21 cellular contexts compared by ENCODE assay signal in genomic region chr12:121815221-121815620, GRCh38. TPM values are rescaled to one million over a fixed set of nuclear protein-coding genes. Genes with fewer than 3 reads are reported as not detected.
DNase-seq lines count a peak whose midpoint lies in the region; ATAC-seq and TF ChIP-seq lines count a peak whose summit lies in the region.
"Had no signal": no experiment of that assay in that cellular context is flagged by ENCODE, and none has a peak within 500 bp of the region (broad histone marks: within the 10 kb centered on the region; RNA-seq: fewer than 3 reads in every experiment).

No MANE protein-coding gene starts in this region.

- peak overlapping the region; percentile 60 for H3K27ac Mint-ChIP-seq in activated CD8-positive, alpha-beta T cell treated with anti-CD3 and anti-CD28 coated beads, Interleukin-2, amount 10 ng/mL, durations not matched to agents 7 days and 5 days
- no peak overlapping the region for H3K27ac Mint-ChIP-seq in activated CD8-positive, alpha-beta T cell treated with anti-CD3 and anti-CD28 coated beads for 36 hours
- peak overlapping the region in 6 of 10 donors; percentile 27 to 93 (median 63) for H3K27ac Mint-ChIP-seq in naive thymus-derived CD8-positive, alpha-beta T cell

- H3K4me1 ChIP-seq in BE2C, result peaks cover 6% of the 10 kb centered on the region; the same call in 1 of the 2 replicates
- H3K4me1 ChIP-seq in HEK293 (ENCODE audit: control insufficient read depth, insufficient read depth, low read length), result peaks cover 5% of the 10 kb centered on the region; the same call in 1 of the 2 replicates

- POLR2A ChIA-PET in activated CD8-positive, alpha-beta T cell treated with anti-CD3 and anti-CD28 coated beads, Interleukin-2, amount 10 ng/mL, durations not matched to agents 7 days and 5 days (lab: Charles Lee), result interaction anchor here (0.9 to 1.1 kb wide), 3 partner anchors 20 to 34 kb away, joined by 3 to 4 read pairs (median 3); no protein-coding TSS in a partner anchor
- POLR2A ChIA-PET in activated CD8-positive, alpha-beta T cell treated with anti-CD3 and anti-CD28 coated beads for 36 hours (lab: Charles Lee), result interaction anchor here (0.8 to 1.6 kb wide), 5 partner anchors 9 to 22 kb away, joined by 4 to 5 read pairs (median 4); no protein-coding TSS in a partner anchor
- POLR2A ChIA-PET in HEK293 (lab: Yijun Ruan, JAX), result interaction anchor here (0.6 to 1.5 kb wide), 3 partner anchors 9 to 20 kb away, joined by 3 to 7 read pairs (median 3); no protein-coding TSS in a partner anchor
- POLR2A ChIA-PET in naive thymus-derived CD8-positive, alpha-beta T cell (lab: Charles Lee), result interaction anchor here (1.5 to 37.3 kb wide), 2 partner anchors 9 to 26 kb away, joined by 7 to 2517 read pairs; partner anchors contain the start of genes RHOF and SETD1B

- no peak for ATAC-seq in activated CD8-positive, alpha-beta T cell treated with anti-CD3 and anti-CD28 coated beads, Interleukin-2, amount 10 ng/mL, durations not matched to agents 7 days and 5 days
- ATAC-seq in activated CD8-positive, alpha-beta T cell treated with anti-CD3 and anti-CD28 coated beads for 36 hours, result no peak
- no peak for ATAC-seq in naive thymus-derived CD8-positive, alpha-beta T cell

- H3K27ac ChIP-seq in HEK293 (ENCODE audit: extremely low read depth, low read depth, low read length), result no peak overlapping the region
- H3K27ac ChIP-seq: C4-2B had no signal

- H3K27me3 ChIP-seq in BE2C, result no peaks in the 10 kb centered on the region

- H3K36me3 Mint-ChIP-seq in activated CD8-positive, alpha-beta T cell treated with anti-CD3 and anti-CD28 coated beads, Interleukin-2, amount 10 ng/mL, durations not matched to agents 7 days and 5 days (ENCODE audit: low read depth), result peaks cover 62% of the 10 kb centered on the region
- peaks cover 45% of the 10 kb centered on the region for H3K36me3 Mint-ChIP-seq in activated CD8-positive, alpha-beta T cell treated with anti-CD3 and anti-CD28 coated beads for 36 hours (ENCODE audit: low read depth)
- peaks cover 5 to 71% (median 10%) of the 10 kb centered on the region in 3 donors for H3K36me3 Mint-ChIP-seq in naive thymus-derived CD8-positive, alpha-beta T cell

- DNase-seq in activated CD8-positive, alpha-beta T cell treated with anti-CD3 and anti-CD28 coated beads, Interleukin-2, amount 10 ng/mL, durations not matched to agents 7 days and 5 days, result no peak
- no peak for DNase-seq in activated CD8-positive, alpha-beta T cell treated with anti-CD3 and anti-CD28 coated beads for 36 hours
- DNase-seq in BE2C (peak; percentile 13), LoVo (ENCODE audit: low spot score) (no peak), DMS53 treated with DMSO at 0.1 percent for 48 hours (lab: John Stamatoyannopoulos, UW; ENCODE audit: unreplicated experiment) (no peak), T-helper 9 cell (no peak)
- DNase-seq in naive thymus-derived CD8-positive, alpha-beta T cell, result peak in 1 of 10 donors; percentile 0
- DNase-seq: GDM1, H9, NCI-H1417 treated with DMSO at 0.1 percent for 48 hours, NCI-H187 treated with DMSO at 0.1 percent for 48 hours, NCI-H2227 treated with DMSO at 0.1 percent for 48 hours, NCI-H510A treated with DMSO at 0.1 percent for 48 hours, NCI-H774, SHP77 had no signal

- peaks cover 74% of the 10 kb centered on the region for H3K36me3 ChIP-seq in BE2C
- peaks cover 22 to 80% of the 10 kb centered on the region in 2 experiments for H3K36me3 ChIP-seq in HEK293 (ENCODE audit: control insufficient read depth in 2 of 2, insufficient read depth in 1 of 2, low read length in 2 of 2)

- TF ChIP-seq CTCF in activated CD8-positive, alpha-beta T cell treated with anti-CD3 and anti-CD28 coated beads for 36 hours (IDR thresholded peaks at IDR 0.05), result no peak
- TF ChIP-seq CTCF in BE2C (IDR thresholded peaks at IDR 0.05; ENCODE audit: low read depth, low read length) (no peak), HEK293 (tag by site-specific recombination; IDR thresholded peaks at IDR 0.05) (no peak)

- CTCF ChIA-PET in activated CD8-positive, alpha-beta T cell treated with anti-CD3 and anti-CD28 coated beads, Interleukin-2, amount 10 ng/mL, durations not matched to agents 7 days and 5 days (lab: Charles Lee), result interaction anchor here (1.1 to 3.2 kb wide), 4 partner anchors 13 to 73 kb away, joined by 4 to 32 read pairs (median 5); partner anchors contain the start of genes PSMD9 and RHOF
- CTCF ChIA-PET in activated CD8-positive, alpha-beta T cell treated with anti-CD3 and anti-CD28 coated beads for 36 hours (lab: Charles Lee), result interaction anchor here (0.6 to 3.3 kb wide), 5 partner anchors 8 to 122 kb away, joined by 3 to 27 read pairs (median 4); no protein-coding TSS in a partner anchor
- CTCF ChIA-PET in HEK293 (lab: Yijun Ruan, JAX), result interaction anchor here (1.7 to 15.1 kb wide), 2 partner anchors 20 to 73 kb away, joined by 5 to 393 read pairs; partner anchors contain the start of genes PSMD9 and RHOF

- no peaks in the 10 kb centered on the region for H3K27me3 Mint-ChIP-seq in activated CD8-positive, alpha-beta T cell treated with anti-CD3 and anti-CD28 coated beads, Interleukin-2, amount 10 ng/mL, durations not matched to agents 7 days and 5 days (ENCODE audit: low read depth)
- H3K27me3 Mint-ChIP-seq in activated CD8-positive, alpha-beta T cell treated with anti-CD3 and anti-CD28 coated beads for 36 hours, result no peaks in the 10 kb centered on the region
- H3K27me3 Mint-ChIP-seq in naive thymus-derived CD8-positive, alpha-beta T cell, result no peaks in the 10 kb centered on the region

- peaks cover 33% of the 10 kb centered on the region for H3K4me1 Mint-ChIP-seq in activated CD8-positive, alpha-beta T cell treated with anti-CD3 and anti-CD28 coated beads, Interleukin-2, amount 10 ng/mL, durations not matched to agents 7 days and 5 days (ENCODE audit: low read depth)
- H3K4me1 Mint-ChIP-seq in activated CD8-positive, alpha-beta T cell treated with anti-CD3 and anti-CD28 coated beads for 36 hours (ENCODE audit: low read depth), result peaks cover 25% of the 10 kb centered on the region
- H3K4me1 Mint-ChIP-seq in naive thymus-derived CD8-positive, alpha-beta T cell, result peaks cover 25 to 55% (median 37%) of the 10 kb centered on the region in 4 donors

- intact Hi-C loops in activated CD8-positive, alpha-beta T cell treated with anti-CD3 and anti-CD28 coated beads for 36 hours (cut with micrococcal nuclease), result no loop called here

- H3K4me3 Mint-ChIP-seq in activated CD8-positive, alpha-beta T cell treated with anti-CD3 and anti-CD28 coated beads, Interleukin-2, amount 10 ng/mL, durations not matched to agents 7 days and 5 days, result no peak overlapping the region
- no peak overlapping the region for H3K4me3 Mint-ChIP-seq in activated CD8-positive, alpha-beta T cell treated with anti-CD3 and anti-CD28 coated beads for 36 hours
- H3K4me3 Mint-ChIP-seq in naive thymus-derived CD8-positive, alpha-beta T cell, result peak overlapping the region in 3 of 10 donors; percentile 16 to 28 (median 26)

- no peak overlapping the region for H3K4me3 ChIP-seq in BE2C (ENCODE audit: low read depth, low read length)
- H3K4me3 ChIP-seq in HEK293 (ENCODE audit: low read depth, low read length), result no peak overlapping the region

- no peaks in the 10 kb centered on the region for H3K9me3 Mint-ChIP-seq in activated CD8-positive, alpha-beta T cell treated with anti-CD3 and anti-CD28 coated beads, Interleukin-2, amount 10 ng/mL, durations not matched to agents 7 days and 5 days (ENCODE audit: insufficient read depth)
- no peaks in the 10 kb centered on the region for H3K9me3 Mint-ChIP-seq in activated CD8-positive, alpha-beta T cell treated with anti-CD3 and anti-CD28 coated beads for 36 hours
- no peaks in the 10 kb centered on the region for H3K9me3 Mint-ChIP-seq in naive thymus-derived CD8-positive, alpha-beta T cell
- H3K9me3 Mint-ChIP-seq: H9 had no signal

- H3K9me3 ChIP-seq in BE2C, result no peaks in the 10 kb centered on the region
- no peaks in the 10 kb centered on the region for H3K9me3 ChIP-seq in HEK293 (ENCODE audit: control insufficient read depth, insufficient read depth, low read depth, low read length)

TF ChIP-seq in HEK293, 187 proteins besides CTCF, POLR2A, EP300 and RAD21 (continues in another document):
- peak; percentile 65; the same call in 1 of the 2 replicates for TF ChIP-seq ZNF121 (tag by site-specific recombination; IDR thresholded peaks at IDR 0.05)
- TF ChIP-seq SCRT2 (tag by site-specific recombination; IDR thresholded peaks at IDR 0.05), result peak; percentile 66; the same call in 1 of the 2 replicates
- TF ChIP-seq SCRT1 (tag by site-specific recombination; IDR thresholded peaks at IDR 0.05; ENCODE audit: borderline replicate concordance), result 0 out of 2 replicates have a peak, but pooled peaks have one; percentile 64
- TF ChIP-seq ZNF404 (tag by site-specific recombination; IDR thresholded peaks at IDR 0.05), result no peak
- TF ChIP-seq ZFHX2 (tag by site-specific recombination; conservative IDR thresholded peaks at IDR 0.05), result no peak

RNA-seq across cellular contexts. Expression of gene SETD1B, which starts 11.4 kb away (rescaled TPM):
- 10 to 100 TPM; 30.0 to 30.9 TPM for total RNA-seq in activated CD8-positive, alpha-beta T cell treated with anti-CD3 and anti-CD28 coated beads, Interleukin-2, amount 10 ng/mL, durations not matched to agents 7 days and 5 days
- 10 to 100 TPM; 13.3 TPM for total RNA-seq in activated CD8-positive, alpha-beta T cell treated with anti-CD3 and anti-CD28 coated beads for 36 hours
- polyA plus RNA-seq in BE2C (2012; ENCODE audit: insufficient read depth, insufficient read length, low read depth), result 31.1 TPM
- 10 to 100 TPM; 92.8 to 93.8 TPM for total RNA-seq in naive thymus-derived CD8-positive, alpha-beta T cell
- 1 to 10 TPM in 2 of 3 donors, under 1 TPM in 1; 0.98 to 3.7 (median 2.8) TPM for polyA plus RNA-seq in naive thymus-derived CD8-positive, alpha-beta T cell

RNA-seq across cellular contexts. Expression of gene RHOF, which starts 21.7 kb away (rescaled TPM):
- 100 to 1,000 TPM; 145 to 154 TPM for total RNA-seq in activated CD8-positive, alpha-beta T cell treated with anti-CD3 and anti-CD28 coated beads, Interleukin-2, amount 10 ng/mL, durations not matched to agents 7 days and 5 days
- total RNA-seq in activated CD8-positive, alpha-beta T cell treated with anti-CD3 and anti-CD28 coated beads for 36 hours, result 100 to 1,000 TPM; 108 to 116 TPM
- polyA plus RNA-seq in BE2C (2012; ENCODE audit: insufficient read depth, insufficient read length, low read depth), result 7.0 TPM
- total RNA-seq in naive thymus-derived CD8-positive, alpha-beta T cell, result 100 to 1,000 TPM; 176 to 178 TPM
- 100 to 1,000 TPM in 1 of 3 donors, 10 to 100 TPM in 2; 79.9 to 101 (median 80.1) TPM for polyA plus RNA-seq in naive thymus-derived CD8-positive, alpha-beta T cell

RNA-seq across cellular contexts. Expression of gene HPD, which starts 43.4 kb away (rescaled TPM):
- total RNA-seq in activated CD8-positive, alpha-beta T cell treated with anti-CD3 and anti-CD28 coated beads, Interleukin-2, amount 10 ng/mL, durations not matched to agents 7 days and 5 days, result not detected
- total RNA-seq in activated CD8-positive, alpha-beta T cell treated with anti-CD3 and anti-CD28 coated beads for 36 hours, result not detected
- not detected for polyA plus RNA-seq in BE2C (2012; ENCODE audit: insufficient read depth, insufficient read length, low read depth)
- total RNA-seq in naive thymus-derived CD8-positive, alpha-beta T cell, result not detected
- polyA plus RNA-seq in naive thymus-derived CD8-positive, alpha-beta T cell, result not detected
- total RNA-seq: A673, Daoy, H9, HT-29, OCI-LY7 had no signal
